ENCODE assay signal across 8 cellular contexts in the genomic region with DNA sequence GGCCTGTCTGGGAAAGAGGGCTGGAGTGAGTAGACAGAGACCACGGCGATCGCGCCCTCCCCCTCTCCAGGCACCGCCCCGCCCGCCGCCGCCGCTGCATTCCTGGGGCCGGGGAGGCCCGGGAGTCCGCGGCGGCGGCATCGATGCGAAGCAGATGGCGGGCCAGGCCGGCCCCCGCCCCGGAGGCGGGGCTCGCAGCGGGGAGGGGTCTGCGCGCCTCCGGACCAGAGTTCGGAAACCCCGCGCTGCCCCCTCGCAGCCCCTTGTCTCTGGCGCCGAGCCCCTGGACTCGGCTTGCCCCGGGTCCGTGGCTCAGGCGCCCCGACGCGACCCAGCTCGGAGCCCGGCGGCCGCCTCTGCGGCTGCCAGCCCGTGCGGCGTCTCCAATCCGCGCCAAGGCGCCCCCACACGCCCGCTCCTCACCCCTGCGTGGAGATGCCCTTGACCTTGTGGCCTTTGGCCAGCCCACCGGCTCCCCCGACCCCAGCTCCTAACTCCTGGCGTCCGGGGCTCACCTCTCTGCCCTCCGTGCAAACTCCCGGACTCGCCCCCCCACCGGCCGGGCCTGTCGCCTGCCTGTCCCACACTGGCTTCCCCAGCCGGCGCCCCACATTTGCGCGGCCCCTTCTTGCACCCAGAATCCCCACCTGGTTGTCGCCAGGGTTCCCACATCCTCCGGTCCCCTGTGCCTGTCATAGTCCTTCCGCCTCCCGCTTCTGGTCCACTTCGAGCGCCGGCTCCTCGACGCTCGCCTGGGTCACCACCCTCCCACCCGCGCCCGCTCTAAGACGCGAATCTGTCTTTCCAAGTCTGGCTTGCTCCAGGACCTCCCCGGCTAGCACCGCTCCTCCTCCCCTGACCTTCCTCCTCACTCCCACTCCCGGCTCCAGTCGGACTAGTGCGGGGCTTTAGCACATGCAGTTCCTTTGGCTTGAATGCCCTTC. TPM values are rescaled to one million over a fixed set of nuclear protein-coding genes. Genes with fewer than 3 reads are reported as not detected.
DNase-seq lines count a peak whose midpoint lies in the region; ATAC-seq and TF ChIP-seq lines count a peak whose summit lies in the region.

No MANE protein-coding gene starts in this region.

- in situ Hi-C loops in GM13977 (cut with MboI; ENCODE audit: low pct_unique_long_range_greater_than_20kb, low sequenced_read_pairs, unreplicated experiment) = no loop called here

- no peaks in the 10 kb centered on the region for H3K79me2 ChIP-seq in neural cell (replicated peaks; ENCODE audit: insufficient read depth, low read length)

- H4K20me1 ChIP-seq in neural cell (ENCODE audit: insufficient read depth) = peaks cover 5% of the 10 kb centered on the region

- no peak overlapping the region for H2AFZ ChIP-seq in neural cell (ENCODE audit: low read depth, low read length)

- no peak overlapping the region for H3K9ac ChIP-seq in neural cell (ENCODE audit: low read length)

- H3K9me2 ChIP-seq in neural cell (ENCODE audit: insufficient read depth, low read length) = no peaks in the 10 kb centered on the region

- H3K9me3 ChIP-seq in SJCRH30 (replicated peaks) (no peaks in the 10 kb centered on the region), esophagus (ENCODE audit: control insufficient read depth in 2 of 2, insufficient read depth in 1 of 2, low read depth in 1 of 2, low read length in 1 of 2) (no peaks in the 10 kb centered on the region), neural cell (ENCODE audit: low read length) (no peaks in the 10 kb centered on the region)

- H3K4me3 ChIP-seq in SJCRH30 (peak overlapping the region; percentile 97), esophagus (ENCODE audit: low read depth in 1 of 2, low read length in 2 of 2) (peak overlapping the region; percentile 44 to 46), neural cell (ENCODE audit: low read length) (peak overlapping the region; percentile 55)

- TF ChIP-seq CTCF in GM13977 (IDR thresholded peaks at IDR 0.05; ENCODE audit: extremely low read depth, insufficient read depth, missing control alignments) (no peak), neural cell (IDR thresholded peaks at IDR 0.05; ENCODE audit: poor library complexity, severe bottlenecking) (no peak)

- no peaks in the 10 kb centered on the region for H3F3A ChIP-seq in neural cell (ENCODE audit: insufficient read depth, low read length, poor library complexity, severe bottlenecking)

- no peak overlapping the region for H3K4me2 ChIP-seq in neural cell (ENCODE audit: low read length)

- H3K36me3 ChIP-seq in SJCRH30 = no peaks in the 10 kb centered on the region
- no peaks in the 10 kb centered on the region for H3K36me3 ChIP-seq in esophagus (ENCODE audit: control insufficient read depth in 2 of 2, insufficient read depth in 2 of 2, low read length in 1 of 2)
- no peaks in the 10 kb centered on the region for H3K36me3 ChIP-seq in neural cell (ENCODE audit: insufficient read depth, low read length)

- no peak for TF ChIP-seq RAD21 in neural cell (conservative IDR thresholded peaks at IDR 0.05)

- no peak for TF ChIP-seq EP300 in neural cell (conservative IDR thresholded peaks at IDR 0.05; ENCODE audit: poor library complexity, severe bottlenecking)

- no peaks in the 10 kb centered on the region for H3K27me3 ChIP-seq in SJCRH30
- H3K27me3 ChIP-seq in esophagus (ENCODE audit: control insufficient read depth in 1 of 2, insufficient read depth in 2 of 2, low read length in 2 of 2) = peaks cover 3 to 20% of the 10 kb centered on the region in 2 donors
- H3K27me3 ChIP-seq in neural cell (ENCODE audit: insufficient read depth, low read depth, low read length) = peaks cover 62% of the 10 kb centered on the region

- H3K27ac ChIP-seq in SJCRH30 (peak overlapping the region; percentile 16; the same call in 1 of the 2 replicates), esophagus (ENCODE audit: low read depth in 2 of 2, low read length in 1 of 2) (peak overlapping the region in 1 of 2 donors; percentile 74), neural cell (ENCODE audit: low read length) (no peak overlapping the region)

- DNase-seq in GM13977 (ENCODE audit: low spot score) (peak; percentile 54), SJCRH30 (peak; percentile 51 to 59), GOT3 (lab: John Stamatoyannopoulos, UW) (no peak)

- no peak for ATAC-seq in GM21576 (IDR thresholded peaks at IDR 0.05; ENCODE audit: unreplicated experiment)
- ATAC-seq in HG02870 (IDR thresholded peaks at IDR 0.05; ENCODE audit: unreplicated experiment) = no peak
- no peak for ATAC-seq in GM21737 (IDR thresholded peaks at IDR 0.05; ENCODE audit: unreplicated experiment)

- 2% methylated on average over 51 to 89 of the region's 89 CpGs for WGBS in esophagus, 2 donors

- H3K4me1 ChIP-seq in SJCRH30 = no peaks in the 10 kb centered on the region; the same call in 1 of the 2 replicates
- peaks cover 9 to 11% of the 10 kb centered on the region in 2 donors for H3K4me1 ChIP-seq in esophagus (ENCODE audit: control insufficient read depth in 2 of 2, insufficient read depth in 2 of 2, low read length in 1 of 2)

TF ChIP-seq in neural cell, 6 proteins besides CTCF, POLR2A, EP300 and RAD21:
- TF ChIP-seq MXI1 (conservative IDR thresholded peaks at IDR 0.05; ENCODE audit: poor library complexity, severe bottlenecking) (no peak), SMC3 (conservative IDR thresholded peaks at IDR 0.05; ENCODE audit: poor library complexity) (no peak), TAF1 (IDR thresholded peaks at IDR 0.05; ENCODE audit: low read depth) (no peak)
- TF ChIP-seq, protein P1, sequence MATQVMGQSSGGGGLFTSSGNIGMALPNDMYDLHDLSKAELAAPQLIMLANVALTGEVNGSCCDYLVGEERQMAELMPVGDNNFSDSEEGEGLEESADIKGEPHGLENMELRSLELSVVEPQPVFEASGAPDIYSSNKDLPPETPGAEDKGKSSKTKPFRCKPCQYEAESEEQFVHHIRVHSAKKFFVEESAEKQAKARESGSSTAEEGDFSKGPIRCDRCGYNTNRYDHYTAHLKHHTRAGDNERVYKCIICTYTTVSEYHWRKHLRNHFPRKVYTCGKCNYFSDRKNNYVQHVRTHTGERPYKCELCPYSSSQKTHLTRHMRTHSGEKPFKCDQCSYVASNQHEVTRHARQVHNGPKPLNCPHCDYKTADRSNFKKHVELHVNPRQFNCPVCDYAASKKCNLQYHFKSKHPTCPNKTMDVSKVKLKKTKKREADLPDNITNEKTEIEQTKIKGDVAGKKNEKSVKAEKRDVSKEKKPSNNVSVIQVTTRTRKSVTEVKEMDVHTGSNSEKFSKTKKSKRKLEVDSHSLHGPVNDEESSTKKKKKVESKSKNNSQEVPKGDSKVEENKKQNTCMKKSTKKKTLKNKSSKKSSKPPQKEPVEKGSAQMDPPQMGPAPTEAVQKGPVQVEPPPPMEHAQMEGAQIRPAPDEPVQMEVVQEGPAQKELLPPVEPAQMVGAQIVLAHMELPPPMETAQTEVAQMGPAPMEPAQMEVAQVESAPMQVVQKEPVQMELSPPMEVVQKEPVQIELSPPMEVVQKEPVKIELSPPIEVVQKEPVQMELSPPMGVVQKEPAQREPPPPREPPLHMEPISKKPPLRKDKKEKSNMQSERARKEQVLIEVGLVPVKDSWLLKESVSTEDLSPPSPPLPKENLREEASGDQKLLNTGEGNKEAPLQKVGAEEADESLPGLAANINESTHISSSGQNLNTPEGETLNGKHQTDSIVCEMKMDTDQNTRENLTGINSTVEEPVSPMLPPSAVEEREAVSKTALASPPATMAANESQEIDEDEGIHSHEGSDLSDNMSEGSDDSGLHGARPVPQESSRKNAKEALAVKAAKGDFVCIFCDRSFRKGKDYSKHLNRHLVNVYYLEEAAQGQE (IDR thresholded peaks at IDR 0.05; ENCODE audit: borderline replicate concordance) = no peak

RNA-seq across cellular contexts. Expression of a gene that starts 1.0 kb away (rescaled TPM):
- 10.6 and 12.9 TPM in 2 replicates for total RNA-seq in SJCRH30 (2014; rRNA removed; shearing (Covaris generic))
- polyA plus RNA-seq in esophagus (1 to 10 TPM in 1 of 2 donors, under 1 TPM in 1; 0.57 to 1.0 TPM), neural cell (3.4 and 5.0 TPM in 2 replicates)
- 1.9 and 2.9 TPM in 2 replicates for polyA minus RNA-seq in neural cell

RNA-seq across cellular contexts. Expression of a gene that starts 42.6 kb away (rescaled TPM):
- total RNA-seq in SJCRH30 (2014; rRNA removed; shearing (Covaris generic)) = 22.7 and 24.3 TPM in 2 replicates
- 1 to 10 TPM; 3.8 to 4.0 TPM for polyA plus RNA-seq in esophagus
- polyA plus RNA-seq in neural cell = 75.6 and 79.5 TPM in 2 replicates
- polyA minus RNA-seq in neural cell = 77.1 and 90.8 TPM in 2 replicates

RNA-seq across cellular contexts. Expression of a gene that starts 59.0 kb away (rescaled TPM):
- 12.2 and 12.7 TPM in 2 replicates for total RNA-seq in SJCRH30 (2014; rRNA removed; shearing (Covaris generic))
- polyA plus RNA-seq in esophagus (1 to 10 TPM; 5.7 to 6.3 TPM), neural cell (59.5 and 68.6 TPM in 2 replicates)
- 63.3 and 70.8 TPM in 2 replicates for polyA minus RNA-seq in neural cell

Comparison
In these comparisons a context has a peak if more than half of its experiments do, and no peak if none do; other contexts are left out.
1. H3K4me3 ChIP-seq: peak in every context shown above with its lines; median percentile 97 in SJCRH30; 55 in neural cell; 45 in esophagus.
2. RNA of a gene that starts 42.6 kb away (polyA plus RNA-seq): 75.6 to 79.5 TPM in neural cell; 3.8 to 4.0 TPM in esophagus; every median in the first group is over 10 times any median in the second.